10 cellular contexts compared by ENCODE assay signal in genomic region chr5:154220625-154221024, GRCh38. TPM values are rescaled to one million over a fixed set of nuclear protein-coding genes. Genes with fewer than 3 reads are reported as not detected.
DNase-seq lines count a peak whose midpoint lies in the region; ATAC-seq and TF ChIP-seq lines count a peak whose summit lies in the region.
"Had no signal": no experiment of that assay in that cellular context is flagged by ENCODE, and none has a peak within 500 bp of the region (broad histone marks: within the 10 kb centered on the region; RNA-seq: fewer than 3 reads in every experiment).

No MANE protein-coding gene starts in this region.

- H3K4me3 ChIP-seq in BLaER1 (no peak overlapping the region), MG63 (no peak overlapping the region), choroid plexus epithelial cell (ENCODE audit: low read depth, low read length) (no peak overlapping the region), esophagus squamous epithelium (no peak overlapping the region)

- peaks cover 8% of the 10 kb centered on the region for H3K36me3 Mint-ChIP-seq in natural killer cell

- no peaks in the 10 kb centered on the region for H3K27me3 Mint-ChIP-seq in natural killer cell (ENCODE audit: low read depth in 2 of 2)

- H3K4me1 Mint-ChIP-seq in natural killer cell = peaks cover 56 to 71% of the 10 kb centered on the region in 2 donors

- 0 out of 2 replicates have a peak, but pooled peaks cover 6% of the 10 kb centered on the region for H3K36me3 ChIP-seq in BLaER1
- peaks cover 3% of the 10 kb centered on the region; the same call in 1 of the 2 replicates for H3K36me3 ChIP-seq in MG63
- H3K36me3 ChIP-seq in esophagus squamous epithelium = no peaks in the 10 kb centered on the region

- 0 out of 2 replicates have a peak overlapping the region, but pooled peaks have one; percentile 7 for H3K4me2 ChIP-seq in BLaER1

- ATAC-seq in natural killer cell (no peak), GM19351 (IDR thresholded peaks at IDR 0.05; ENCODE audit: unreplicated experiment) (no peak), GM21528 (IDR thresholded peaks at IDR 0.05; ENCODE audit: low FRiP score, unreplicated experiment) (no peak)

- H3K9me3 ChIP-seq in BLaER1 (peaks cover 9% of the 10 kb centered on the region; the same call in 1 of the 2 replicates), MG63 (no peaks in the 10 kb centered on the region), esophagus squamous epithelium (no peaks in the 10 kb centered on the region)

- H4K20me1 ChIP-seq in BLaER1 = no peaks in the 10 kb centered on the region

- no peak overlapping the region for H3K9ac ChIP-seq in BLaER1

- H3K27ac Mint-ChIP-seq in natural killer cell = peak overlapping the region; percentile 86 to 89

- intact Hi-C loops in natural killer cell (cut with micrococcal nuclease) = no loop called here
- intact Hi-C loops in esophagus squamous epithelium (cut with DNase I) = no loop called here

- DNase-seq in MG63 (peak; percentile 71), choroid plexus epithelial cell (ENCODE audit: low read depth) (peak; percentile 71), natural killer cell (no peak), activated gamma-delta T cell (lab: John Stamatoyannopoulos, UW) (no peak), esophagus squamous epithelium (lab: John Stamatoyannopoulos, UW) (no peak)
- DNase-seq: effector memory CD4-positive, alpha-beta T cell; NCI-H2227 treated with DMSO at 0.1 percent for 48 hours had no signal

- H3K4me1 ChIP-seq in BLaER1 = peaks cover 28% of the 10 kb centered on the region
- H3K4me1 ChIP-seq in esophagus squamous epithelium = peaks cover 0 to 22% (median 14%) of the 10 kb centered on the region in 3 donors

- no peaks in the 10 kb centered on the region for H3K9me3 Mint-ChIP-seq in natural killer cell

- no peak for TF ChIP-seq POLR2A in esophagus squamous epithelium (IDR thresholded peaks at IDR 0.05)

- H3K4me3 Mint-ChIP-seq in natural killer cell = no peak overlapping the region

- H3K27ac ChIP-seq in BLaER1 (no peak overlapping the region), esophagus squamous epithelium (no peak overlapping the region)

- TF ChIP-seq CTCF in choroid plexus epithelial cell (conservative IDR thresholded peaks at IDR 0.05; ENCODE audit: low read depth, low read length) (no peak), natural killer cell (IDR thresholded peaks at IDR 0.05) (no peak), esophagus squamous epithelium (IDR thresholded peaks at IDR 0.05) (no peak)

- H3K27me3 ChIP-seq in BLaER1 (no peaks in the 10 kb centered on the region), MG63 (no peaks in the 10 kb centered on the region), esophagus squamous epithelium (no peaks in the 10 kb centered on the region)

RNA-seq across cellular contexts. Expression of gene GALNT10, which starts 30.1 kb away (rescaled TPM):
- 25.9 and 26.3 TPM in 2 replicates for total RNA-seq in MG63 (2014; rRNA removed; shearing (Covaris generic); ENCODE audit: low replicate concordance)
- total RNA-seq in natural killer cell = 10 to 100 TPM; 77.0 to 92.6 (median 77.6) TPM
- total RNA-seq in esophagus squamous epithelium = 10 to 100 TPM in 1 of 4 donors, 1 to 10 TPM in 3; 3.6 to 47.2 (median 9.0) TPM

Comparison
In these comparisons a context has a peak if more than half of its experiments do, and no peak if none do; other contexts are left out.
1. DNase-seq: peak in MG63 (single experiment) and choroid plexus epithelial cell (single experiment); none in natural killer cell (single experiment), activated gamma-delta T cell (single experiment) and esophagus squamous epithelium (single experiment).